8 cellular contexts compared by ENCODE assay signal in the genomic region with DNA sequence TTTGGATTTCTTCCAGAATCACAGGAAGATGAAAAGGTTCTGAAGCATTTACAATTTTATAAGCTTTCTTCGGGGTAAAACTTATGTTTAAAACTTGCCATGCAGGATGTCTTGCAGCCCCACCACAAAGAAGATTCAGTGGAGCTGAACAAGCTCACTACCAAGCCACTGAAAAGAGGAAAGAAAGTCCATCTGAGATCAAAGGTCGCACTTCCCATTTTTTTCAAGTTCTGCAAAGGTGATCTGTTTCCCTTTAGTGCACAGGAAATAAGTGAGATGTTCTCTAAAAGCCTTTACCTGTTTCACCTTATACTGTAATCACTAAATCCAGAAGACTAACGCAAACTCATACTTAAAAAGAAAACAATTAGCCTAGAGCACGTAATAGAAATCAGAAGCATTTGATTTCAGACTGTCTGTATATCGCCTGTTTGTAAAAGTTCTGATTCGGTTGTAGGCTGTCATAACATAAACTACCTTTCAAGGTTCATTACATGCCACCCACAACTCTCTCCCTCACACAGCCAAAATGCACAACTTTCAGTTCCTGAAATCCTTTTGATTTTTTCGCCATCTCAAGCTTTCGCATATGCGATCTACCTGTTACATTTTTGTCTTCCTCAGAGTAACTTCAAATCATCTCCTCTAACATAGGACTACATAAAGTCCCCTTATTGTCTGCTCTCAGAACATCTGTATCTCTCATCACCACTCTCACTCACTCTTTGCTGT. TPM values are rescaled to one million over a fixed set of nuclear protein-coding genes. Genes with fewer than 3 reads are reported as not detected.
DNase-seq lines count a peak whose midpoint lies in the region; ATAC-seq, FAIRE-seq and TF ChIP-seq lines count a peak whose summit lies in the region.

No MANE protein-coding gene starts in this region.

- no peak overlapping the region for H3K27ac ChIP-seq in CD8-positive, alpha-beta memory T cell (ENCODE audit: low read depth, low read length)
- H3K27ac ChIP-seq in keratinocyte (ENCODE audit: control insufficient read depth, insufficient read depth, low read length), result peak overlapping the region; percentile 98
- H3K27ac ChIP-seq in RWPE1, result no peak overlapping the region

- no peaks in the 10 kb centered on the region for H3K9me3 Mint-ChIP-seq in CD8-positive, alpha-beta memory T cell

- H3K4me3 Mint-ChIP-seq in CD8-positive, alpha-beta memory T cell, result peak overlapping the region in 1 of 7 donors; percentile 46
- no peak overlapping the region for H3K4me3 Mint-ChIP-seq in T-helper 17 cell

- peak overlapping the region; percentile 54 for H3K4me3 ChIP-seq in CD8-positive, alpha-beta memory T cell (ENCODE audit: low read length)
- H3K4me3 ChIP-seq in keratinocyte (ENCODE audit: control insufficient read depth in 2 of 3, extremely low read depth in 1 of 3, insufficient read depth in 2 of 3, low read depth in 1 of 3, low read length in 3 of 3), result peak overlapping the region; percentile 54 to 99 (median 91)

- FAIRE-seq in keratinocyte (lab: Jason Lieb, UNC), result no peak

- no peak for DNase-seq in CD8-positive, alpha-beta memory T cell
- DNase-seq in MV-4-11 (lab: John Stamatoyannopoulos, UW) (peak; percentile 49), keratinocyte (ENCODE audit: low read depth, low spot score) (no peak), globus pallidus (ENCODE audit: low spot score) (no peak), RWPE1 (ENCODE audit: low spot score) (no peak), T-helper 17 cell (no peak)
- no peak for DNase-seq in activated CD4-positive, alpha-beta T cell treated with anti-CD3 and anti-CD28 coated beads, Interleukin-2, amount 50 U/mL, for 48 hours

- ATAC-seq in GM21529 (IDR thresholded peaks at IDR 0.05; ENCODE audit: unreplicated experiment) (peak; percentile 36), T-helper 17 cell (no peak)

- TF ChIP-seq CTCF in keratinocyte (optimal IDR thresholded peaks at IDR 0.05 in 1 of 3, IDR thresholded peaks at IDR 0.05 in 1 of 3, conservative IDR thresholded peaks at IDR 0.05 in 1 of 3; ENCODE audit: extremely low read depth in 1 of 3, insufficient read depth in 2 of 3, low read length in 3 of 3) (no peak), RWPE1 (conservative IDR thresholded peaks at IDR 0.05; ENCODE audit: low read depth) (no peak)

- H3K36me3 Mint-ChIP-seq in CD8-positive, alpha-beta memory T cell, result peaks cover 4 to 5% (median 5%) of the 10 kb centered on the region in 3 donors
- no peaks in the 10 kb centered on the region for H3K36me3 Mint-ChIP-seq in T-helper 17 cell (ENCODE audit: low read depth)

- POLR2A ChIA-PET in CD8-positive, alpha-beta memory T cell (lab: Charles Lee), result no interaction called here
- POLR2A ChIA-PET in RWPE1 (lab: Yijun Ruan, JAX; ENCODE audit: low non-redundant PET), result interaction anchor here (0.5 to 0.7 kb wide), 3 partner anchors 25 to 38 kb away, joined by 3 read pairs; no protein-coding TSS in a partner anchor

- H3K9me3 ChIP-seq in CD8-positive, alpha-beta memory T cell (ENCODE audit: low read length), result no peaks in the 10 kb centered on the region
- no peaks in the 10 kb centered on the region for H3K9me3 ChIP-seq in keratinocyte (ENCODE audit: control insufficient read depth, low read depth, low read length)
- no peaks in the 10 kb centered on the region for H3K9me3 ChIP-seq in T-helper 17 cell (ENCODE audit: control insufficient read depth, low read length, poor library complexity, severe bottlenecking)

- H3K4me1 Mint-ChIP-seq in CD8-positive, alpha-beta memory T cell, result peaks cover 4 to 27% (median 15%) of the 10 kb centered on the region in 3 donors
- peaks cover 21% of the 10 kb centered on the region for H3K4me1 Mint-ChIP-seq in T-helper 17 cell

- no peak overlapping the region for H2AFZ ChIP-seq in keratinocyte (ENCODE audit: control insufficient read depth, low read length)

- dilution Hi-C loops in keratinocyte (cut with MboI; ENCODE audit: extremely low pct_ligation_motif_present, low sequenced_read_pairs), result no loop called here

- peaks cover 0 to under 1% of the 10 kb centered on the region in 2 donors for H3K27me3 Mint-ChIP-seq in CD8-positive, alpha-beta memory T cell
- H3K27me3 Mint-ChIP-seq in T-helper 17 cell, result no peaks in the 10 kb centered on the region

- CTCF ChIA-PET in CD8-positive, alpha-beta memory T cell (lab: Charles Lee), result interaction anchor here (1.6 to 2.0 kb wide), 2 partner anchors 75 to 174 kb away, joined by 5 to 6 read pairs; partner anchors contain the start of gene RNF146
- CTCF ChIA-PET in RWPE1 (lab: Yijun Ruan, JAX), result interaction anchor here (0.8 kb wide), 1 partner anchor 38 kb away, joined by 4 read pairs; no protein-coding TSS in a partner anchor

- peak overlapping the region; percentile 92 for H3K4me2 ChIP-seq in keratinocyte (ENCODE audit: control insufficient read depth, extremely low read depth, insufficient read depth, low read depth, low read length)

- H3K27me3 ChIP-seq in CD8-positive, alpha-beta memory T cell (ENCODE audit: insufficient read depth, low read length, poor library complexity, severe bottlenecking), result no peaks in the 10 kb centered on the region
- H3K27me3 ChIP-seq in keratinocyte (ENCODE audit: control insufficient read depth, extremely low read depth, insufficient read depth, low read length), result no peaks in the 10 kb centered on the region

- peak overlapping the region; percentile 97 for H3K9ac ChIP-seq in keratinocyte (ENCODE audit: control insufficient read depth, extremely low read depth, insufficient read depth, low read length)

- peaks cover 52% of the 10 kb centered on the region for H3K4me1 ChIP-seq in CD8-positive, alpha-beta memory T cell (ENCODE audit: insufficient read depth, low read length)
- H3K4me1 ChIP-seq in keratinocyte (ENCODE audit: control insufficient read depth, extremely low read depth, insufficient read depth, low read length), result peaks cover 31% of the 10 kb centered on the region

- no peaks in the 10 kb centered on the region for H4K20me1 ChIP-seq in keratinocyte (ENCODE audit: control insufficient read depth, extremely low read depth, insufficient read depth, low read length)

- H3K36me3 ChIP-seq in CD8-positive, alpha-beta memory T cell (ENCODE audit: insufficient read depth, low read length), result no peaks in the 10 kb centered on the region
- H3K36me3 ChIP-seq in keratinocyte (ENCODE audit: control insufficient read depth in 2 of 2, extremely low read depth in 1 of 2, insufficient read depth in 2 of 2, low read length in 2 of 2), result no peaks in the 10 kb centered on the region

- no peaks in the 10 kb centered on the region for H3K9me1 ChIP-seq in keratinocyte (ENCODE audit: control insufficient read depth, extremely low read depth, insufficient read depth, low read length)

- H3K79me2 ChIP-seq in keratinocyte (ENCODE audit: control insufficient read depth, insufficient read depth, low read length), result peaks cover 84% of the 10 kb centered on the region

- peak overlapping the region in 1 of 8 donors; percentile 4 for H3K27ac Mint-ChIP-seq in CD8-positive, alpha-beta memory T cell
- H3K27ac Mint-ChIP-seq in T-helper 17 cell, result no peak overlapping the region

RNA-seq across cellular contexts. Expression of gene ECHDC1, which starts 1.8 kb away (rescaled TPM):
- 10 to 100 TPM; 65.0 to 66.3 TPM for total RNA-seq in CD8-positive, alpha-beta memory T cell
- polyA plus RNA-seq in CD8-positive, alpha-beta memory T cell, result 67.7 TPM
- polyA plus RNA-seq in keratinocyte, result 28.0 to 56.9 TPM (median 46.2 TPM) in 3 replicates
- 85.6 TPM for polyA plus RNA-seq in keratinocyte (2011; ENCODE audit: low read depth)
- polyA plus RNA-seq in keratinocyte (2011; cell fraction: cytosol; rRNA removed), result 34.6 and 62.0 TPM in 2 replicates
- 28.3 and 37.7 TPM in 2 replicates for polyA plus RNA-seq in keratinocyte (2011; cell fraction: nucleus; rRNA removed)
- 37.1 and 52.0 TPM in 2 replicates for polyA plus RNA-seq in keratinocyte (2012; ENCODE audit: low replicate concordance)
- polyA minus RNA-seq in keratinocyte, result 0.72 to 44.9 TPM (median 13.9 TPM) in 3 replicates
- 19.2 TPM for polyA minus RNA-seq in keratinocyte (2011; cell fraction: cytosol; rRNA and poly(A)+ RNA removed)
- polyA minus RNA-seq in keratinocyte (2011; cell fraction: nucleus; rRNA and poly(A)+ RNA removed), result 12.2 and 32.3 TPM in 2 replicates
- 10 to 100 TPM; 17.7 to 20.4 TPM for total RNA-seq in T-helper 17 cell
